ENCODE assay signal across 24 cellular contexts in genomic region chr11:8745431-8745986, GRCh38.
"Had no signal": no experiment of that assay in that cellular context is flagged by ENCODE, and none has a peak within 500 bp of the region (broad histone marks: within the 10 kb centered on the region; RNA-seq: fewer than 3 reads in every experiment).

No MANE protein-coding gene starts in this region.

- H3K27me3 ChIP-seq: cardiac muscle cell, neutrophil, ovary, right atrium auricular region, thyroid gland, upper lobe of right lung had no signal

- ATAC-seq: left cardiac atrium; naive thymus-derived CD4-positive, alpha-beta T cell; psoas muscle; upper lobe of right lung had no signal

- H3K4me3 ChIP-seq: cardiac muscle cell, ovary, psoas muscle, right atrium auricular region, thyroid gland, upper lobe of right lung had no signal

- H3K9me3 Mint-ChIP-seq: activated CD4-positive, alpha-beta memory T cell treated with anti-CD3 and anti-CD28 coated beads, Interleukin-2, amount 10 ng/mL, durations not matched to agents 7 days and 5 days; activated naive CD4-positive, alpha-beta T cell treated with anti-CD3 and anti-CD28 coated beads for 36 hours; activated naive CD8-positive, alpha-beta T cell treated with anti-CD3 and anti-CD28 coated beads, Interleukin-2, amount 10 ng/mL, durations not matched to agents 7 days and 5 days; activated T-cell treated with anti-CD3 and anti-CD28 coated beads, Interleukin-2, amount 50 U/mL, for 72 hours; memory B cell; naive thymus-derived CD4-positive, alpha-beta T cell; T-helper 1 cell treated with Interleukin-12 subunit alpha and Interleukin-12 subunit beta and Interleukin-4 antibody, amounts not matched to agents 30 μg/mL and 1 μg/mL, for 36 hours had no signal

- H3K27ac ChIP-seq: cardiac muscle cell, neutrophil, ovary, psoas muscle, right atrium auricular region, upper lobe of right lung had no signal

- H3K36me3 ChIP-seq: cardiac muscle cell, neutrophil, ovary, thyroid gland, upper lobe of right lung had no signal

- H3K36me3 Mint-ChIP-seq: activated naive CD8-positive, alpha-beta T cell treated with anti-CD3 and anti-CD28 coated beads, Interleukin-2, amount 10 ng/mL, durations not matched to agents 7 days and 5 days; memory B cell; naive thymus-derived CD4-positive, alpha-beta T cell had no signal

- DNase-seq: activated CD4-positive, alpha-beta memory T cell treated with anti-CD3 and anti-CD28 coated beads, Interleukin-2, amount 10 ng/mL, durations not matched to agents 7 days and 5 days; activated CD4-positive, alpha-beta T cell treated with anti-CD3 and anti-CD28 coated beads for 48 hours; activated CD4-positive, CD25-positive, alpha-beta regulatory T cell; activated effector memory CD4-positive, alpha-beta T cell treated with Interleukin-2 at 50 U/mL for 16 hours; activated naive CD4-positive, alpha-beta T cell treated with anti-CD3 and anti-CD28 coated beads for 36 hours; activated naive CD8-positive, alpha-beta T cell treated with anti-CD3 and anti-CD28 coated beads, Interleukin-2, amount 10 ng/mL, durations not matched to agents 7 days and 5 days; activated T-cell treated with anti-CD3 and anti-CD28 coated beads, Interleukin-2, amount 50 U/mL, for 72 hours; amniotic stem cell; cortex of kidney; erythroblast; foreskin fibroblast; left cardiac atrium; naive thymus-derived CD4-positive, alpha-beta T cell; ovary; psoas muscle; stimulated activated CD4-positive, alpha-beta T cell treated with anti-CD3 and anti-CD28 coated beads, Interleukin-4, amount 100 ng/mL, for 24 hours; stimulated activated naive CD4-positive, alpha-beta T cell treated with Interleukin-2 at 50 U/mL for 16 hours; thyroid gland; upper lobe of right lung had no signal

- H3K4me3 Mint-ChIP-seq: activated CD4-positive, alpha-beta memory T cell treated with anti-CD3 and anti-CD28 coated beads, Interleukin-2, amount 10 ng/mL, durations not matched to agents 7 days and 5 days; activated naive CD4-positive, alpha-beta T cell treated with anti-CD3 and anti-CD28 coated beads for 36 hours; activated naive CD8-positive, alpha-beta T cell treated with anti-CD3 and anti-CD28 coated beads, Interleukin-2, amount 10 ng/mL, durations not matched to agents 7 days and 5 days; activated T-cell treated with anti-CD3 and anti-CD28 coated beads, Interleukin-2, amount 50 U/mL, for 72 hours; memory B cell; naive thymus-derived CD4-positive, alpha-beta T cell; T-helper 1 cell treated with Interleukin-12 subunit alpha and Interleukin-12 subunit beta and Interleukin-4 antibody, amounts not matched to agents 30 μg/mL and 1 μg/mL, for 36 hours had no signal

- H3K4me1 Mint-ChIP-seq: activated CD4-positive, alpha-beta memory T cell treated with anti-CD3 and anti-CD28 coated beads, Interleukin-2, amount 10 ng/mL, durations not matched to agents 7 days and 5 days; activated naive CD8-positive, alpha-beta T cell treated with anti-CD3 and anti-CD28 coated beads, Interleukin-2, amount 10 ng/mL, durations not matched to agents 7 days and 5 days; memory B cell; naive thymus-derived CD4-positive, alpha-beta T cell had no signal

- H3K27ac Mint-ChIP-seq: activated CD4-positive, alpha-beta memory T cell treated with anti-CD3 and anti-CD28 coated beads, Interleukin-2, amount 10 ng/mL, durations not matched to agents 7 days and 5 days; activated naive CD4-positive, alpha-beta T cell treated with anti-CD3 and anti-CD28 coated beads for 36 hours; activated naive CD8-positive, alpha-beta T cell treated with anti-CD3 and anti-CD28 coated beads, Interleukin-2, amount 10 ng/mL, durations not matched to agents 7 days and 5 days; activated T-cell treated with anti-CD3 and anti-CD28 coated beads, Interleukin-2, amount 50 U/mL, for 72 hours; memory B cell; naive thymus-derived CD4-positive, alpha-beta T cell; T-helper 1 cell treated with Interleukin-12 subunit alpha and Interleukin-12 subunit beta and Interleukin-4 antibody, amounts not matched to agents 30 μg/mL and 1 μg/mL, for 36 hours had no signal
